ENCODE assay signal across 16 cellular contexts in the genomic region with DNA sequence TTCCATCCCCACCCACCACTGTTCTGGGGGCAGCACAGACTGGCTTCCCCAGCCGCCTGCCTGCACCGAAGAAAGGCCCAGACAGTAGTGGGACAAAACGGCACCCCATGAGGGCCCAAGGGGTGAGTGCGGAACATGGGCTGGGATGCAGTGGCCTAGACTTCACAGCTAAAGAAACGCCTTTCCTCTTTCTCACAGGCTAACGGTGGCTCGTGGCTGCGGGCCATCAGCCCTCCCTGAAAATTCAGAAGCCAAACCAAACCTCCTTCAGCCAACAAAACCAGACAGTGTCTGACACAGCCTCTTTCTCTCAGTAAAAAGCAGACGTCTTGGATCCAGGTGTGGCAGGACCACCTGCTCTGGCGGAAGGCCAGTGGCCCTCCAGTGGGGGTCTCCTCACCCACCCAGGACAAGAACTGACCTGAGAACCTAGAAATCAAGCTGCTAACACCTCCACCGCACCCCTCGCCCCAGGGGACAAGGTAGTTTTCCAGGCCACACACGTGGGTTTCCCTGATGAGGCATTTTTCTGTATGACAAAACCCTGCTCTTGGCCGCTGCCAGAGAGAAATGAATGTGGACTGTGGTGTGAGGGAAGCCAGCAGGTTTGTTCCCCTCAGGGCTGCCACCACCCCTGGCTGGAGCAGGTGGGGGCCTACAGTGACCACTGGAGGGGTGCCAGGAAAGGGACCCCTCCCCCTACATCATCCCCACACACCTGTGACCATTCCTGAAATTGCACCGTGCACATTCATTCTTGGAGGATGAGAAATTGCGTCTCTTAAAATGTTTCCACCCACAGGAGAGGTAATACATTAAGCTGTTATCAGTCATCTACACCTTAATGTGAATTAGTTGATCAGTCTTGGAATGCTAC.
A peak's percentile ranks its signal among the peaks of the same experiment; 100 is the strongest.
DNase-seq lines count a peak whose midpoint lies in the region; ATAC-seq, FAIRE-seq and TF ChIP-seq lines count a peak whose summit lies in the region.
"Had no signal": no experiment of that assay in that cellular context is flagged by ENCODE, and none has a peak within 500 bp of the region (broad histone marks: within the 10 kb centered on the region; RNA-seq: fewer than 3 reads in every experiment).

No MANE protein-coding gene starts in this region.

- no peak for DNase-seq in activated naive CD4-positive, alpha-beta T cell treated with anti-CD3 and anti-CD28 coated beads, Interleukin-2, amount 50 U/mL, for 72 hours (ENCODE audit: low spot score in 2 of 2)
- no peak for DNase-seq in activated naive CD4-positive, alpha-beta T cell treated with Interleukin-2 at 50 U/mL for 16 hours
- peak; percentile 22 to 41 (median 30) for DNase-seq in body of pancreas
- DNase-seq in left lobe of liver (ENCODE audit: low spot score): no peak
- DNase-seq in suprapubic skin (ENCODE audit: low spot score in 2 of 2): peak in 1 of 2 donors; percentile 73
- DNase-seq in NCI-H526 treated with DMSO at 0.1 percent for 48 hours (lab: John Stamatoyannopoulos, UW): no peak
- no peak for DNase-seq in UCSD-AML1 (lab: John Stamatoyannopoulos, UW; ENCODE audit: unreplicated experiment)
- DNase-seq in D721Med (ENCODE audit: insufficient read length, low spot score): no peak
- DNase-seq: amniotic stem cell; KBM-7; naive thymus-derived CD4-positive, alpha-beta T cell; NCI-H1694 treated with DMSO at 0.1 percent for 48 hours; upper lobe of right lung had no signal

- H3K27ac ChIP-seq in body of pancreas (peak overlapping the region in 3 of 4 donors; percentile 22 to 60 (median 54)), suprapubic skin (peak overlapping the region; percentile 68)
- H3K27ac ChIP-seq: SK-N-MC, upper lobe of right lung, VCaP had no signal

- TF ChIP-seq POLR2A in body of pancreas (IDR thresholded peaks at IDR 0.05): no peak
- no peak for TF ChIP-seq POLR2A in suprapubic skin (IDR thresholded peaks at IDR 0.05)

- ATAC-seq in activated naive CD4-positive, alpha-beta T cell treated with anti-CD3 and anti-CD28 coated beads, Interleukin-2, amount 50 U/mL, for 72 hours: peak; percentile 34 to 87
- ATAC-seq in body of pancreas (peak; percentile 71), left lobe of liver (peak; percentile 44)
- ATAC-seq: naive thymus-derived CD4-positive, alpha-beta T cell; upper lobe of right lung had no signal

- H3K4me3 ChIP-seq in body of pancreas (no peak overlapping the region), suprapubic skin (no peak overlapping the region)
- H3K4me3 ChIP-seq: SK-N-MC, upper lobe of right lung had no signal

- no peaks in the 10 kb centered on the region for H3K9me3 Mint-ChIP-seq in activated naive CD4-positive, alpha-beta T cell treated with anti-CD3 and anti-CD28 coated beads, Interleukin-2, amount 50 U/mL, for 72 hours

- no peak for TF ChIP-seq CTCF in body of pancreas (IDR thresholded peaks at IDR 0.05)
- TF ChIP-seq CTCF in suprapubic skin (IDR thresholded peaks at IDR 0.05): no peak
- no peak for TF ChIP-seq CTCF in D721Med (IDR thresholded peaks at IDR 0.05; ENCODE audit: insufficient read depth, missing control alignments)

- no peaks in the 10 kb centered on the region for H3K27me3 ChIP-seq in body of pancreas
- H3K27me3 ChIP-seq in suprapubic skin: no peaks in the 10 kb centered on the region
- H3K27me3 ChIP-seq: upper lobe of right lung had no signal

- no peaks in the 10 kb centered on the region for H3K9me3 ChIP-seq in body of pancreas
- H3K9me3 ChIP-seq in suprapubic skin: no peaks in the 10 kb centered on the region
- H3K9me3 ChIP-seq: upper lobe of right lung had no signal

- H3K36me3 Mint-ChIP-seq in activated naive CD4-positive, alpha-beta T cell treated with anti-CD3 and anti-CD28 coated beads, Interleukin-2, amount 50 U/mL, for 72 hours: no peaks in the 10 kb centered on the region
- H3K36me3 Mint-ChIP-seq: naive thymus-derived CD4-positive, alpha-beta T cell had no signal

- H3K36me3 ChIP-seq in body of pancreas (replicated peaks in 1 of 2; ENCODE audit: insufficient read depth in 1 of 2, low read depth in 2 of 2) (no peaks in the 10 kb centered on the region), suprapubic skin (no peaks in the 10 kb centered on the region)
- H3K36me3 ChIP-seq: upper lobe of right lung had no signal

- 47 to 73% methylated on average over 7 to 16 of the region's 16 CpGs for WGBS in body of pancreas, 2 donors
- 17% methylated on average over 8 of the region's 16 CpGs for WGBS in suprapubic skin

- H3K27ac Mint-ChIP-seq in activated naive CD4-positive, alpha-beta T cell treated with anti-CD3 and anti-CD28 coated beads, Interleukin-2, amount 50 U/mL, for 72 hours: peak overlapping the region; percentile 58

- no peak for TF ChIP-seq EP300 in suprapubic skin (IDR thresholded peaks at IDR 0.05)

- intact Hi-C loops in body of pancreas (cut with DNase I): no loop called here

- no peak for FAIRE-seq in D721Med (lab: Jason Lieb, UNC)
- FAIRE-seq: islet of Langerhans had no signal

- H3K4me1 ChIP-seq in body of pancreas (peaks cover 24% of the 10 kb centered on the region), suprapubic skin (peaks cover 42% of the 10 kb centered on the region)

Comparison
In these comparisons a context has a peak if more than half of its experiments do, and no peak if none do; other contexts are left out.
1. DNase-seq: peak in body of pancreas (4 of 4); none in activated naive CD4-positive, alpha-beta T cell treated with anti-CD3 and anti-CD28 coated beads, Interleukin-2, amount 50 U/mL, for 72 hours (0 of 2), activated naive CD4-positive, alpha-beta T cell treated with Interleukin-2 at 50 U/mL for 16 hours (single experiment), left lobe of liver (single experiment), NCI-H526 treated with DMSO at 0.1 percent for 48 hours (single experiment), UCSD-AML1 (single experiment) and D721Med (single experiment).
2. Peak in every context shown above with its lines, with median percentiles within 50 percentile points of each other: ATAC-seq.